ENCODE assay signal across 8 cellular contexts in the genomic region with DNA sequence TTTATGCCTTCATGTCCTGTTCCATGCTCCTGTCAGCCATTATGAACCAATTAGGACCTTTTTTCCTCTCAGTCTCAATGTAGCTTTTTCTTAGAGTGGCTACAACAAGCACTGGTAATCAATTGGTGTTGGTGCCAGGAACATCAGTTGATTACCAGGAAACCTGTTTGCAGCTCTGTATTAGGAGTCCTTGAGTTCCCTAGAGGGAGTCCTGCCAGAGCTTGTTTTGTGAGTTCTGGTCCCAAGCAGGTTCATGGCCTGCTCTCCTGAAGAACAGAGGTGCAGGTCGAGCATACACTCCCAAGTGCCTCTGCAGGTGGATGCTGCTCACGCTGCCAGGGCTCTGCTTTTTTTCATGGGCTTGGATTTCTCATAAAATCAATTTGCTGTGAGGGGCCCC.
"Had no signal": no experiment of that assay in that cellular context is flagged by ENCODE, and none has a peak within 500 bp of the region (broad histone marks: within the 10 kb centered on the region; RNA-seq: fewer than 3 reads in every experiment).

No MANE protein-coding gene starts in this region.

- H3K4me3 ChIP-seq: GM12878 had no signal

- FAIRE-seq: G401.6, GM12878, GM12891, GM12892, GM18507, GM19239 had no signal

- DNase-seq: GDM1, GF-D8 had no signal

- ATAC-seq: GM12878 had no signal
